In genomic region chr3:143016321-143016972, GRCh38 we compare ENCODE assay signal across 8 cellular contexts. TPM values are rescaled to one million over a fixed set of nuclear protein-coding genes. Genes with fewer than 3 reads are reported as not detected.
DNase-seq lines count a peak whose midpoint lies in the region; ATAC-seq, FAIRE-seq and TF ChIP-seq lines count a peak whose summit lies in the region.

No MANE protein-coding gene starts in this region.

- H3K4me3 Mint-ChIP-seq in activated naive CD4-positive, alpha-beta T cell treated with anti-CD3 and anti-CD28 coated beads for 36 hours, result no peak overlapping the region

- no peak overlapping the region for H3K4me3 ChIP-seq in hepatocyte

- ATAC-seq in HG02870 (IDR thresholded peaks at IDR 0.05; ENCODE audit: unreplicated experiment), result no peak

- H3K4me2 ChIP-seq in hepatocyte, result no peak overlapping the region

- in situ Hi-C loops in GM13977 (cut with MboI; ENCODE audit: low pct_unique_long_range_greater_than_20kb, low sequenced_read_pairs, unreplicated experiment), result no loop called here

- peaks cover 31% of the 10 kb centered on the region for H3K79me2 ChIP-seq in hepatocyte

- no peak overlapping the region for H3K27ac ChIP-seq in hepatocyte

- H3K36me3 Mint-ChIP-seq in activated naive CD4-positive, alpha-beta T cell treated with anti-CD3 and anti-CD28 coated beads for 36 hours (ENCODE audit: low read depth), result peaks cover 50% of the 10 kb centered on the region

- no peak for DNase-seq in GM13977 (ENCODE audit: low spot score)
- DNase-seq in RCC 7860 (ENCODE audit: low spot score), result no peak
- DNase-seq in hepatocyte (ENCODE audit: low spot score), result no peak
- DNase-seq in activated naive CD4-positive, alpha-beta T cell treated with anti-CD3 and anti-CD28 coated beads for 36 hours, result no peak
- no peak for DNase-seq in stimulated activated naive CD4-positive, alpha-beta T cell treated with Interleukin-2 at 50 U/mL for 16 hours (lab: John Stamatoyannopoulos, UW)
- DNase-seq in SK-N-DZ (ENCODE audit: low spot score), result no peak

- no peaks in the 10 kb centered on the region for H3K9me3 Mint-ChIP-seq in activated naive CD4-positive, alpha-beta T cell treated with anti-CD3 and anti-CD28 coated beads for 36 hours

- H3K27me3 Mint-ChIP-seq in activated naive CD4-positive, alpha-beta T cell treated with anti-CD3 and anti-CD28 coated beads for 36 hours (ENCODE audit: low read depth), result no peaks in the 10 kb centered on the region

- H4K20me1 ChIP-seq in hepatocyte (ENCODE audit: insufficient read depth, poor library complexity, severe bottlenecking), result peaks cover 7% of the 10 kb centered on the region

- H2AFZ ChIP-seq in hepatocyte, result no peak overlapping the region

- no peaks in the 10 kb centered on the region for H3K27me3 ChIP-seq in hepatocyte

- CTCF ChIA-PET in activated naive CD4-positive, alpha-beta T cell treated with anti-CD3 and anti-CD28 coated beads for 36 hours (lab: Charles Lee), result interaction anchor here (0.9 to 1.4 kb wide), 6 partner anchors 8 to 188 kb away, joined by 3 to 6 read pairs (median 4); no protein-coding TSS in a partner anchor

- no peaks in the 10 kb centered on the region for H3K4me1 ChIP-seq in hepatocyte (ENCODE audit: insufficient read depth)

- WGBS in hepatocyte (ENCODE audit: low lambda C conversion rate, missing lambda C conversion rate), result 91% methylated on average over 3 of the region's 3 CpGs

- H3K36me3 ChIP-seq in hepatocyte (replicated peaks; ENCODE audit: insufficient read depth, low read depth), result no peaks in the 10 kb centered on the region

- H3K9me2 ChIP-seq in hepatocyte (replicated peaks; ENCODE audit: insufficient read depth), result no peaks in the 10 kb centered on the region

- no peak overlapping the region for H3K27ac Mint-ChIP-seq in activated naive CD4-positive, alpha-beta T cell treated with anti-CD3 and anti-CD28 coated beads for 36 hours

- intact Hi-C loops in activated naive CD4-positive, alpha-beta T cell treated with anti-CD3 and anti-CD28 coated beads for 36 hours (cut with micrococcal nuclease), result loop anchor here (2.0 to 5.0 kb wide), 2 partner anchors 16 to 36 kb away; partner anchors contain the start of gene U2SURP

- peak; percentile 85 for FAIRE-seq in A204.1 (lab: Jason Lieb, UNC)
- FAIRE-seq in RCC 7860 (lab: Jason Lieb, UNC), result peak; percentile 59

- peaks cover 20% of the 10 kb centered on the region for H3K4me1 Mint-ChIP-seq in activated naive CD4-positive, alpha-beta T cell treated with anti-CD3 and anti-CD28 coated beads for 36 hours (ENCODE audit: low read depth)

- TF ChIP-seq CTCF in GM13977 (IDR thresholded peaks at IDR 0.05; ENCODE audit: extremely low read depth, insufficient read depth, missing control alignments) (peak; percentile 54), hepatocyte (IDR thresholded peaks at IDR 0.05; ENCODE audit: poor library complexity) (peak; percentile 53)

- no peaks in the 10 kb centered on the region for H3K9me3 ChIP-seq in hepatocyte (ENCODE audit: low read depth)

RNA-seq across cellular contexts. Expression of gene U2SURP, which starts 15.1 kb away (rescaled TPM):
- total RNA-seq in hepatocyte, result 71.4 and 86.1 TPM in 2 replicates
- polyA plus RNA-seq in hepatocyte, result 41.5 and 45.7 TPM in 2 replicates
- total RNA-seq in activated naive CD4-positive, alpha-beta T cell treated with anti-CD3 and anti-CD28 coated beads for 36 hours, result 100 to 1,000 TPM; 173 to 180 TPM
- 75.0 and 78.6 TPM in 2 replicates for polyA plus RNA-seq in SK-N-DZ (2014; cell fraction: cytosol; rRNA removed)
- 201 and 239 TPM in 2 replicates for polyA plus RNA-seq in SK-N-DZ (2014; cell fraction: nucleus; rRNA removed)

RNA-seq across cellular contexts. Expression of gene PAQR9, which starts 53.0 kb away (rescaled TPM):
- total RNA-seq in hepatocyte, result 2.9 and 3.8 TPM in 2 replicates
- 1.3 and 3.8 TPM in 2 replicates for polyA plus RNA-seq in hepatocyte
- not detected for total RNA-seq in activated naive CD4-positive, alpha-beta T cell treated with anti-CD3 and anti-CD28 coated beads for 36 hours
- polyA plus RNA-seq in SK-N-DZ (2014; cell fraction: cytosol; rRNA removed), result not detected in 2 replicates
- 0.24 TPM in 1 of 2 replicates, not detected in the other for polyA plus RNA-seq in SK-N-DZ (2014; cell fraction: nucleus; rRNA removed)
